ENCODE assay signal across 11 cellular contexts in genomic region chr13:100658363-100658762, GRCh38. TPM values are rescaled to one million over a fixed set of nuclear protein-coding genes. Genes with fewer than 3 reads are reported as not detected.
DNase-seq lines count a peak whose midpoint lies in the region; ATAC-seq and TF ChIP-seq lines count a peak whose summit lies in the region.
"Had no signal": no experiment of that assay in that cellular context is flagged by ENCODE, and none has a peak within 500 bp of the region (broad histone marks: within the 10 kb centered on the region; RNA-seq: fewer than 3 reads in every experiment).

No MANE protein-coding gene starts in this region.

- H3K36me3 ChIP-seq in OCI-LY7 (ENCODE audit: insufficient read depth, low read length) (no peaks in the 10 kb centered on the region; the same call in 1 of the 2 replicates), A673 (ENCODE audit: insufficient read depth, low read length, poor library complexity, severe bottlenecking) (peaks cover 40% of the 10 kb centered on the region)

- H3K9me3 Mint-ChIP-seq in activated CD8-positive, alpha-beta memory T cell treated with anti-CD3 and anti-CD28 coated beads, Interleukin-2, amount 10 ng/mL, durations not matched to agents 7 days and 5 days (ENCODE audit: low read depth): no peaks in the 10 kb centered on the region
- H3K9me3 Mint-ChIP-seq in stimulated activated naive B cell treated with anti-CD40 and anti-IgM and Interleukin-4, amounts not matched to agents 10 μg/mL and 1 μg/mL and 100 μg/mL, for 72 hours: no peaks in the 10 kb centered on the region

- H3K27ac ChIP-seq in OCI-LY7 (ENCODE audit: low read depth, low read length, poor library complexity, severe bottlenecking) (no peak overlapping the region), A673 (ENCODE audit: low read depth, low read length, poor library complexity, severe bottlenecking) (no peak overlapping the region)
- H3K27ac ChIP-seq: epithelial cell of prostate, SJSA1 had no signal

- no peaks in the 10 kb centered on the region for H3K9me2 ChIP-seq in OCI-LY7 (ENCODE audit: insufficient read depth, low read length)

- H3K27ac Mint-ChIP-seq in activated CD8-positive, alpha-beta memory T cell treated with anti-CD3 and anti-CD28 coated beads, Interleukin-2, amount 10 ng/mL, durations not matched to agents 7 days and 5 days: peak overlapping the region; percentile 62
- no peak overlapping the region for H3K27ac Mint-ChIP-seq in stimulated activated naive B cell treated with anti-CD40 and anti-IgM and Interleukin-4, amounts not matched to agents 10 μg/mL and 1 μg/mL and 100 μg/mL, for 72 hours

- BruUV-seq in OCI-LY7 (replicated peaks; lab: Mats Ljungman, UMichigan): no TSS peak
- BruUV-seq in A673 (replicated peaks; lab: Mats Ljungman, UMichigan): no TSS peak

- no peaks in the 10 kb centered on the region for H3K9me3 ChIP-seq in OCI-LY7 (ENCODE audit: low read length)
- no peaks in the 10 kb centered on the region for H3K9me3 ChIP-seq in A673 (ENCODE audit: low read depth, low read length, poor library complexity, severe bottlenecking)
- H3K9me3 ChIP-seq: SJSA1 had no signal

- peaks cover 62% of the 10 kb centered on the region for H3K36me3 Mint-ChIP-seq in activated CD8-positive, alpha-beta memory T cell treated with anti-CD3 and anti-CD28 coated beads, Interleukin-2, amount 10 ng/mL, durations not matched to agents 7 days and 5 days
- H3K36me3 Mint-ChIP-seq in stimulated activated naive B cell treated with anti-CD40 and anti-IgM and Interleukin-4, amounts not matched to agents 10 μg/mL and 1 μg/mL and 100 μg/mL, for 72 hours: peaks cover 42% of the 10 kb centered on the region in 2 donors

- no peak overlapping the region for H3K4me3 ChIP-seq in OCI-LY7 (ENCODE audit: low read depth, low read length, poor library complexity, severe bottlenecking)
- H3K4me3 ChIP-seq in A673 (ENCODE audit: low read depth, low read length, poor library complexity, severe bottlenecking): no peak overlapping the region
- H3K4me3 ChIP-seq: SJSA1 had no signal

- DNase-seq in activated CD8-positive, alpha-beta memory T cell treated with anti-CD3 and anti-CD28 coated beads, Interleukin-2, amount 10 ng/mL, durations not matched to agents 7 days and 5 days: peak; percentile 72
- no peak for DNase-seq in activated CD8-positive, alpha-beta memory T cell treated with anti-CD3 and anti-CD28 coated beads, Interleukin-2, amount 50 U/mL, for 48 hours
- DNase-seq in OCI-LY7 (ENCODE audit: low spot score) (peak; percentile 16), A673 (ENCODE audit: low spot score) (no peak), NCI-H2081 treated with DMSO at 0.1 percent for 48 hours (lab: John Stamatoyannopoulos, UW) (no peak)
- DNase-seq in stimulated activated naive B cell treated with anti-CD40 and anti-IgM and Interleukin-4, amounts not matched to agents 10 μg/mL and 1 μg/mL and 100 μg/mL, for 72 hours: no peak
- DNase-seq: stimulated activated CD4-positive, alpha-beta T cell treated with anti-CD3 and anti-CD28 coated beads, Interleukin-2, amount 100 ng/mL, for 24 hours had no signal

- intact Hi-C loops in OCI-LY7 (cut with micrococcal nuclease; ENCODE audit: unreplicated experiment): no loop called here
- intact Hi-C loops in A673 (cut with micrococcal nuclease; ENCODE audit: unreplicated experiment): no loop called here

- peak; percentile 92 for ATAC-seq in activated CD8-positive, alpha-beta memory T cell treated with anti-CD3 and anti-CD28 coated beads, Interleukin-2, amount 10 ng/mL, durations not matched to agents 7 days and 5 days
- ATAC-seq in HG02884 (IDR thresholded peaks at IDR 0.05; ENCODE audit: unreplicated experiment): peak; percentile 53
- ATAC-seq in stimulated activated naive B cell treated with anti-CD40 and anti-IgM and Interleukin-4, amounts not matched to agents 10 μg/mL and 1 μg/mL and 100 μg/mL, for 72 hours (replicated peaks): peak; percentile 58 to 75
- no peak for ATAC-seq in GM18861 (IDR thresholded peaks at IDR 0.05; ENCODE audit: unreplicated experiment)

- H3K4me1 ChIP-seq in OCI-LY7 (ENCODE audit: insufficient read depth, low read length, poor library complexity, severe bottlenecking) (peaks cover 14% of the 10 kb centered on the region), A673 (ENCODE audit: insufficient read depth, low read length, poor library complexity, severe bottlenecking) (no peaks in the 10 kb centered on the region)
- H3K4me1 ChIP-seq: SJSA1 had no signal

- H2AFZ ChIP-seq in OCI-LY7 (ENCODE audit: low read length): no peak overlapping the region

- H3K79me2 ChIP-seq in OCI-LY7 (ENCODE audit: insufficient read depth, low read depth, low read length): no peaks in the 10 kb centered on the region

- no peak overlapping the region for H3K4me3 Mint-ChIP-seq in activated CD8-positive, alpha-beta memory T cell treated with anti-CD3 and anti-CD28 coated beads, Interleukin-2, amount 10 ng/mL, durations not matched to agents 7 days and 5 days
- H3K4me3 Mint-ChIP-seq in stimulated activated naive B cell treated with anti-CD40 and anti-IgM and Interleukin-4, amounts not matched to agents 10 μg/mL and 1 μg/mL and 100 μg/mL, for 72 hours: no peak overlapping the region

- TF ChIP-seq CTCF in OCI-LY7 (conservative IDR thresholded peaks at IDR 0.05; ENCODE audit: low read length) (no peak), A673 (conservative IDR thresholded peaks at IDR 0.05; ENCODE audit: low read depth, low read length) (no peak)

- peaks cover 25% of the 10 kb centered on the region for H3K4me1 Mint-ChIP-seq in activated CD8-positive, alpha-beta memory T cell treated with anti-CD3 and anti-CD28 coated beads, Interleukin-2, amount 10 ng/mL, durations not matched to agents 7 days and 5 days
- peaks cover 4 to 12% of the 10 kb centered on the region in 2 donors for H3K4me1 Mint-ChIP-seq in stimulated activated naive B cell treated with anti-CD40 and anti-IgM and Interleukin-4, amounts not matched to agents 10 μg/mL and 1 μg/mL and 100 μg/mL, for 72 hours

- CTCF ChIA-PET in activated CD8-positive, alpha-beta memory T cell treated with anti-CD3 and anti-CD28 coated beads, Interleukin-2, amount 10 ng/mL, durations not matched to agents 7 days and 5 days (lab: Charles Lee): interaction anchor here (1.6 to 2.1 kb wide), 2 partner anchors 16 to 84 kb away, joined by 4 to 8 read pairs; partner anchors contain the start of gene TMTC4
- CTCF ChIA-PET in OCI-LY7 (lab: Charles Lee; ENCODE audit: unreplicated experiment): no interaction called here
- CTCF ChIA-PET in A673 (lab: Charles Lee): no interaction called here

- H4K20me1 ChIP-seq in OCI-LY7 (ENCODE audit: insufficient read depth, low read length): no peaks in the 10 kb centered on the region

- POLR2A ChIA-PET in OCI-LY7 (lab: Charles Lee): interaction anchor here (0.6 to 1.3 kb wide), 2 partner anchors 17 to 155 kb away, joined by 3 to 6 read pairs; partner anchors contain the start of gene TMTC4
- POLR2A ChIA-PET in A673 (lab: Charles Lee; ENCODE audit: low non-redundant PET): no interaction called here

- H3K4me2 ChIP-seq in OCI-LY7 (ENCODE audit: low read length): peak overlapping the region; percentile 34

- no peaks in the 10 kb centered on the region for H3K27me3 ChIP-seq in A673 (replicated peaks; ENCODE audit: insufficient read depth, low read depth, low read length, poor library complexity)
- H3K27me3 ChIP-seq: SJSA1 had no signal

- no peaks in the 10 kb centered on the region for H3K27me3 Mint-ChIP-seq in activated CD8-positive, alpha-beta memory T cell treated with anti-CD3 and anti-CD28 coated beads, Interleukin-2, amount 10 ng/mL, durations not matched to agents 7 days and 5 days
- H3K27me3 Mint-ChIP-seq in stimulated activated naive B cell treated with anti-CD40 and anti-IgM and Interleukin-4, amounts not matched to agents 10 μg/mL and 1 μg/mL and 100 μg/mL, for 72 hours: no peaks in the 10 kb centered on the region

RNA-seq across cellular contexts. Expression of gene TMTC4, which starts 16.2 kb away (rescaled TPM):
- 10 to 100 TPM; 26.0 to 33.0 TPM for total RNA-seq in activated CD8-positive, alpha-beta memory T cell treated with anti-CD3 and anti-CD28 coated beads, Interleukin-2, amount 10 ng/mL, durations not matched to agents 7 days and 5 days
- 19.8 and 24.9 TPM in 2 replicates for total RNA-seq in OCI-LY7 (2014; rRNA removed; shearing (Covaris generic))
- total RNA-seq in OCI-LY7 (2022) (15.7 and 19.4 TPM in 2 replicates), A673 (2021) (21.3 and 33.6 TPM in 2 replicates)

Comparison
In these comparisons a context has a peak if more than half of its experiments do, and no peak if none do; other contexts are left out.
1. DNase-seq: peak in activated CD8-positive, alpha-beta memory T cell treated with anti-CD3 and anti-CD28 coated beads, Interleukin-2, amount 10 ng/mL, durations not matched to agents 7 days and 5 days (single experiment) and OCI-LY7 (single experiment); none in activated CD8-positive, alpha-beta memory T cell treated with anti-CD3 and anti-CD28 coated beads, Interleukin-2, amount 50 U/mL, for 48 hours (single experiment), stimulated activated naive B cell treated with anti-CD40 and anti-IgM and Interleukin-4, amounts not matched to agents 10 μg/mL and 1 μg/mL and 100 μg/mL, for 72 hours (single experiment), A673 (single experiment) and NCI-H2081 treated with DMSO at 0.1 percent for 48 hours (single experiment).